Comparison of ENCODE assay signal across 32 cellular contexts in genomic region chr10:116298586-116298985, GRCh38. TPM values are rescaled to one million over a fixed set of nuclear protein-coding genes. Genes with fewer than 3 reads are reported as not detected.
"Had no signal": no experiment of that assay in that cellular context is flagged by ENCODE, and none has a peak within 500 bp of the region (broad histone marks: within the 10 kb centered on the region; RNA-seq: fewer than 3 reads in every experiment).

No MANE protein-coding gene starts in this region.

- ATAC-seq: stimulated activated effector memory CD8-positive, alpha-beta T cell treated with anti-CD3 and anti-CD28 coated beads, Interleukin-12 subunit alpha, Interleukin-12 subunit beta, amount 100 ng/mL, for 72 hours; stimulated activated memory B cell treated with anti-CD40 and anti-IgM and Interleukin-4, amounts not matched to agents 10 μg/mL and 1 μg/mL and 100 μg/mL, for 72 hours; stimulated activated naive B cell treated with anti-CD40 and anti-IgM and Interleukin-4, amounts not matched to agents 10 μg/mL and 1 μg/mL and 100 μg/mL, for 72 hours; stimulated activated naive CD8-positive, alpha-beta T cell treated with anti-CD3 and anti-CD28 coated beads, Interleukin-15, Interleukin-2, amounts not matched to agents 100 U/mL and 50 U/mL, for 24 hours; upper lobe of right lung had no signal

- H3K4me1 ChIP-seq: stomach, suprapubic skin, testis, thyroid gland, tibial artery, tibial nerve, transverse colon, upper lobe of left lung, upper lobe of right lung, uterus, vagina had no signal

- H3K36me3 Mint-ChIP-seq: stimulated activated effector memory CD8-positive, alpha-beta T cell treated with anti-CD3 and anti-CD28 coated beads, Interleukin-12 subunit alpha, Interleukin-12 subunit beta, amount 100 ng/mL, for 72 hours; stimulated activated memory B cell treated with anti-CD40 and anti-IgM and Interleukin-4, amounts not matched to agents 10 μg/mL and 1 μg/mL and 100 μg/mL, for 72 hours; stimulated activated naive B cell treated with anti-CD40 and anti-IgM and Interleukin-4, amounts not matched to agents 10 μg/mL and 1 μg/mL and 100 μg/mL, for 72 hours; type B pancreatic cell had no signal

- FAIRE-seq: urothelium cell line had no signal

- H3K4me3 Mint-ChIP-seq: stimulated activated effector memory CD8-positive, alpha-beta T cell treated with anti-CD3 and anti-CD28 coated beads, Interleukin-12 subunit alpha, Interleukin-12 subunit beta, amount 100 ng/mL, for 72 hours; stimulated activated memory B cell treated with anti-CD40 and anti-IgM and Interleukin-4, amounts not matched to agents 10 μg/mL and 1 μg/mL and 100 μg/mL, for 72 hours; stimulated activated naive B cell treated with anti-CD40 and anti-IgM and Interleukin-4, amounts not matched to agents 10 μg/mL and 1 μg/mL and 100 μg/mL, for 72 hours; stimulated activated naive CD8-positive, alpha-beta T cell treated with anti-CD3 and anti-CD28 coated beads, Interleukin-15, amount 100 ng/mL, for 72 hours; stimulated activated naive CD8-positive, alpha-beta T cell treated with anti-CD3 and anti-CD28 coated beads, Interleukin-15, Interleukin-2, amounts not matched to agents 100 ng/mL and 50 ng/mL, for 24 hours; type B pancreatic cell had no signal

- DNase-seq: stimulated activated CD4-positive, alpha-beta T cell treated with anti-CD3 and anti-CD28 coated beads, Interleukin-2, amount 100 ng/mL, for 48 hours; stimulated activated CD4-positive, alpha-beta T cell treated with anti-CD3 and anti-CD28 coated beads, Interleukin-4, amount 100 ng/mL, for 1 hour; stimulated activated CD4-positive, alpha-beta T cell treated with anti-CD3 and anti-CD28 coated beads, Interleukin-4, amount 100 ng/mL, for 4 hours; stimulated activated CD8-positive, alpha-beta memory T cell treated with anti-CD3 and anti-CD28 coated beads, Interleukin-4, amount 100 ng/mL, for 48 hours; stimulated activated naive B cell treated with anti-CD40 and anti-IgM and Interleukin-4, amounts not matched to agents 10 μg/mL and 1 μg/mL and 100 μg/mL, for 72 hours; stimulated activated naive CD4-positive, alpha-beta T cell; stimulated activated naive CD4-positive, alpha-beta T cell treated with Interleukin-2 at 50 U/mL for 16 hours; stimulated activated naive CD8-positive, alpha-beta T cell treated with anti-CD3 and anti-CD28 coated beads, Interleukin-15, amount 100 ng/mL, for 72 hours; stimulated activated naive CD8-positive, alpha-beta T cell treated with anti-CD3 and anti-CD28 coated beads, Interleukin-15, Interleukin-2, amounts not matched to agents 100 U/mL and 50 U/mL, for 24 hours; stomach; substantia nigra; testis; thyroid gland; tibial artery; transverse colon; trophoblast cell; upper lobe of left lung; upper lobe of right lung; uterus had no signal

- H3K27me3 ChIP-seq: stomach, suprapubic skin, testis, thyroid gland, tibial artery, tibial nerve, transverse colon, upper lobe of left lung, upper lobe of right lung, uterus, vagina had no signal

- H3K27ac Mint-ChIP-seq: stimulated activated effector memory CD8-positive, alpha-beta T cell treated with anti-CD3 and anti-CD28 coated beads, Interleukin-12 subunit alpha, Interleukin-12 subunit beta, amount 100 ng/mL, for 72 hours; stimulated activated memory B cell treated with anti-CD40 and anti-IgM and Interleukin-4, amounts not matched to agents 10 μg/mL and 1 μg/mL and 100 μg/mL, for 72 hours; stimulated activated naive B cell treated with anti-CD40 and anti-IgM and Interleukin-4, amounts not matched to agents 10 μg/mL and 1 μg/mL and 100 μg/mL, for 72 hours; stimulated activated naive CD8-positive, alpha-beta T cell treated with anti-CD3 and anti-CD28 coated beads, Interleukin-15, amount 100 ng/mL, for 72 hours; stimulated activated naive CD8-positive, alpha-beta T cell treated with anti-CD3 and anti-CD28 coated beads, Interleukin-15, Interleukin-2, amounts not matched to agents 100 ng/mL and 50 ng/mL, for 24 hours; type B pancreatic cell had no signal

- H3K9me3 Mint-ChIP-seq: stimulated activated memory B cell treated with anti-CD40 and anti-IgM and Interleukin-4, amounts not matched to agents 10 μg/mL and 1 μg/mL and 100 μg/mL, for 72 hours; stimulated activated naive B cell treated with anti-CD40 and anti-IgM and Interleukin-4, amounts not matched to agents 10 μg/mL and 1 μg/mL and 100 μg/mL, for 72 hours; type B pancreatic cell had no signal

- H3K4me3 ChIP-seq: stomach, suprapubic skin, testis, thoracic aorta, thyroid gland, tibial artery, tibial nerve, transverse colon, upper lobe of left lung, upper lobe of right lung, uterus, vagina had no signal

- H3K4me1 Mint-ChIP-seq: stimulated activated effector memory CD8-positive, alpha-beta T cell treated with anti-CD3 and anti-CD28 coated beads, Interleukin-12 subunit alpha, Interleukin-12 subunit beta, amount 100 ng/mL, for 72 hours; stimulated activated memory B cell treated with anti-CD40 and anti-IgM and Interleukin-4, amounts not matched to agents 10 μg/mL and 1 μg/mL and 100 μg/mL, for 72 hours; stimulated activated naive B cell treated with anti-CD40 and anti-IgM and Interleukin-4, amounts not matched to agents 10 μg/mL and 1 μg/mL and 100 μg/mL, for 72 hours; stimulated activated naive CD8-positive, alpha-beta T cell treated with anti-CD3 and anti-CD28 coated beads, Interleukin-15, amount 100 ng/mL, for 72 hours had no signal

- H3K27ac ChIP-seq: stomach, suprapubic skin, testis, thoracic aorta, thyroid gland, tibial artery, tibial nerve, transverse colon, upper lobe of left lung, upper lobe of right lung, uterus, vagina had no signal

- H3K36me3 ChIP-seq: stomach, suprapubic skin, thoracic aorta, thyroid gland, tibial artery, tibial nerve, transverse colon, upper lobe of left lung, upper lobe of right lung, uterus, vagina had no signal

RNA-seq across cellular contexts. Expression of gene CCDC172, which starts 25.7 kb away (rescaled TPM):
- total RNA-seq: stomach, subcutaneous adipose tissue, suprapubic skin, temporal lobe, thoracic aorta, thyroid gland, tibial nerve, transverse colon, upper lobe of left lung, upper lobe of right lung, ureter, urinary bladder, uterus, vagina had no signal
- polyA plus RNA-seq: urinary bladder had no signal
